Comparison of ENCODE assay signal across 23 cellular contexts in genomic region chr20:58825450-58825849, GRCh38. TPM values are rescaled to one million over a fixed set of nuclear protein-coding genes. Genes with fewer than 3 reads are reported as not detected.
"Had no signal": no experiment of that assay in that cellular context is flagged by ENCODE, and none has a peak within 500 bp of the region (broad histone marks: within the 10 kb centered on the region; RNA-seq: fewer than 3 reads in every experiment).

No MANE protein-coding gene starts in this region.

- H3K36me3 ChIP-seq: heart right ventricle, left ventricle myocardium inferior, ovary, prostate gland, right atrium auricular region, spleen, suprapubic skin, thoracic aorta, tibial artery, upper lobe of right lung had no signal

- H3K4me3 ChIP-seq: heart right ventricle, hepatocyte, left ventricle myocardium inferior, lung, ovary, prostate gland, right atrium auricular region, spleen, suprapubic skin, thoracic aorta, tibial artery, upper lobe of right lung had no signal

- H3K27me3 ChIP-seq: heart right ventricle, hepatocyte, ovary, right atrium auricular region, spleen, suprapubic skin, tibial artery, upper lobe of right lung had no signal

- H3K4me2 ChIP-seq: hepatocyte had no signal

- H3K27ac ChIP-seq: heart right ventricle, hepatocyte, left ventricle myocardium inferior, ovary, prostate gland, spleen, suprapubic skin, thoracic aorta, tibial artery, upper lobe of right lung had no signal

- ATAC-seq: heart right ventricle; naive thymus-derived CD4-positive, alpha-beta T cell; natural killer cell treated with Interleukin-12 subunit alpha and Interleukin-12 subunit beta and Interleukin-15 and Interleukin-18, amount 100 ng/mL, for 72 hours; sciatic nerve; stimulated activated effector memory CD8-positive, alpha-beta T cell treated with anti-CD3 and anti-CD28 coated beads, Interleukin-12 subunit alpha, Interleukin-12 subunit beta, amount 100 ng/mL, for 72 hours; upper lobe of right lung had no signal

- H3K4me1 ChIP-seq: prostate gland, spleen, suprapubic skin, upper lobe of right lung had no signal

- FAIRE-seq: small intestine had no signal

- DNase-seq: heart right ventricle; islet precursor cell; left ventricle myocardium inferior; mesendoderm; naive thymus-derived CD4-positive, alpha-beta T cell; ovary; small intestine; spleen; stimulated activated CD4-positive, alpha-beta T cell treated with anti-CD3 and anti-CD28 coated beads, Interleukin-4, amount 100 ng/mL, for 24 hours; stimulated activated naive CD4-positive, alpha-beta T cell; tibial artery; trophoblast cell; upper lobe of right lung had no signal

- H3K9me3 ChIP-seq: heart right ventricle, left ventricle myocardium inferior, ovary, prostate gland, right atrium auricular region, suprapubic skin, thoracic aorta, tibial artery, upper lobe of right lung had no signal

- H3K79me2 ChIP-seq: hepatocyte had no signal

- H2AFZ ChIP-seq: hepatocyte had no signal

RNA-seq across cellular contexts. Expression of gene GNAS-AS1, which starts 25.3 kb away (rescaled TPM):
- total RNA-seq: hepatocyte, right atrium auricular region, suprapubic skin had no signal
- polyA plus RNA-seq: naive thymus-derived CD4-positive, alpha-beta T cell; neural cell had no signal
